Comparison of ENCODE assay signal across 18 cellular contexts in genomic region chr7:13144622-13145021, GRCh38.
A peak's percentile ranks its signal among the peaks of the same experiment; 100 is the strongest.
DNase-seq lines count a peak whose midpoint lies in the region; ATAC-seq and TF ChIP-seq lines count a peak whose summit lies in the region.
"Had no signal": no experiment of that assay in that cellular context is flagged by ENCODE, and none has a peak within 500 bp of the region (broad histone marks: within the 10 kb centered on the region; RNA-seq: fewer than 3 reads in every experiment).

No MANE protein-coding gene starts in this region.

- TF ChIP-seq RAD21 in IMR-90 (IDR thresholded peaks at IDR 0.05; ENCODE audit: low read length), result no peak

- H3K9ac ChIP-seq in IMR-90 (ENCODE audit: low read depth, low read length), result no peak overlapping the region

- H3K27ac Mint-ChIP-seq in activated CD4-positive, alpha-beta T cell treated with anti-CD3 and anti-CD28 coated beads for 36 hours, result no peak overlapping the region
- H3K27ac Mint-ChIP-seq: activated CD4-positive, alpha-beta memory T cell treated with anti-CD3 and anti-CD28 coated beads, Interleukin-2, amount 10 ng/mL, durations not matched to agents 7 days and 5 days; activated naive CD4-positive, alpha-beta T cell treated with anti-CD3 and anti-CD28 coated beads, Interleukin-2, amount 50 U/mL, for 72 hours had no signal

- H3K9me3 ChIP-seq in IMR-90 (ENCODE audit: control insufficient read depth, insufficient read depth, low read length), result no peaks in the 10 kb centered on the region
- H3K9me3 ChIP-seq in heart right ventricle, result no peaks in the 10 kb centered on the region
- H3K9me3 ChIP-seq: HAP-1, spleen, thyroid gland had no signal

- DNase-seq in IMR-90, result peak; percentile 81
- peak; percentile 50 for DNase-seq in astrocyte of the spinal cord (ENCODE audit: low read depth, low spot score)
- DNase-seq in heart right ventricle, result peak in 1 of 2 donors; percentile 18
- peak; percentile 51 for DNase-seq in skeletal muscle cell (ENCODE audit: low read depth)
- DNase-seq in activated CD8-positive, alpha-beta memory T cell treated with anti-CD3 and anti-CD28 coated beads, Interleukin-2, amount 50 U/mL, for 4 hours, result no peak
- DNase-seq in activated CD4-positive, alpha-beta T cell treated with anti-CD3 and anti-CD28 coated beads for 36 hours, result no peak
- no peak for DNase-seq in DMS153 (lab: John Stamatoyannopoulos, UW)
- DNase-seq: activated CD4-positive, alpha-beta memory T cell treated with anti-CD3 and anti-CD28 coated beads, Interleukin-2, amount 10 ng/mL, durations not matched to agents 7 days and 5 days; activated T-cell treated with anti-CD3 and anti-CD28 coated beads, Interleukin-2, amount 50 U/mL, for 48 hours; central memory CD4-positive, alpha-beta T cell; effector memory CD4-positive, alpha-beta T cell; NCI-H1436 treated with DMSO at 0.1 percent for 48 hours; spleen; T-helper 1 cell; thyroid gland had no signal

- no peak overlapping the region for H2BK15ac ChIP-seq in IMR-90 (ENCODE audit: low read depth, low read length)

- no peak overlapping the region for H4K91ac ChIP-seq in IMR-90 (ENCODE audit: insufficient read depth, low read depth, low read length)

- H4K8ac ChIP-seq in IMR-90 (ENCODE audit: low read depth in 2 of 2, low read length in 2 of 2), result no peak overlapping the region

- H3K56ac ChIP-seq in IMR-90 (ENCODE audit: extremely low read depth, insufficient read depth, low read length), result no peak overlapping the region; the same call in 1 of the 2 replicates

- no peak overlapping the region for H3K14ac ChIP-seq in IMR-90 (replicated peaks; ENCODE audit: low read depth, low read length)

- H3K4me3 Mint-ChIP-seq in activated CD4-positive, alpha-beta T cell treated with anti-CD3 and anti-CD28 coated beads for 36 hours, result no peak overlapping the region
- H3K4me3 Mint-ChIP-seq: activated CD4-positive, alpha-beta memory T cell treated with anti-CD3 and anti-CD28 coated beads, Interleukin-2, amount 10 ng/mL, durations not matched to agents 7 days and 5 days had no signal

- H2AFZ ChIP-seq in IMR-90 (replicated peaks; ENCODE audit: low read length, poor library complexity), result no peak overlapping the region

- no peak overlapping the region for H3K4me3 ChIP-seq in IMR-90 (ENCODE audit: insufficient read depth, low read depth, low read length)
- no peak overlapping the region for H3K4me3 ChIP-seq in astrocyte of the spinal cord (ENCODE audit: low read depth, low read length)
- no peak overlapping the region for H3K4me3 ChIP-seq in heart right ventricle
- no peak overlapping the region for H3K4me3 ChIP-seq in skeletal muscle cell (ENCODE audit: low read depth, low read length)
- H3K4me3 ChIP-seq: HAP-1, spleen, thyroid gland had no signal

- H2BK5ac ChIP-seq in IMR-90 (ENCODE audit: low read depth, low read length, poor library complexity, severe bottlenecking), result no peak overlapping the region

- no peaks in the 10 kb centered on the region for H3K4me1 ChIP-seq in IMR-90 (ENCODE audit: control insufficient read depth, insufficient read depth, low read length)
- H3K4me1 ChIP-seq in heart right ventricle, result peaks cover 0 to 4% (median 0%) of the 10 kb centered on the region in 9 donors
- H3K4me1 ChIP-seq: spleen, thyroid gland had no signal

- no peaks in the 10 kb centered on the region for H3K9me1 ChIP-seq in IMR-90 (ENCODE audit: insufficient read depth, low read length)

- H4K5ac ChIP-seq in IMR-90 (ENCODE audit: low read depth, low read length), result no peak overlapping the region

- H2BK120ac ChIP-seq in IMR-90 (ENCODE audit: low read depth, low read length), result no peak overlapping the region

- no peak for TF ChIP-seq CTCF in IMR-90 (conservative IDR thresholded peaks at IDR 0.05; ENCODE audit: low read depth, low read length)
- no peak for TF ChIP-seq CTCF in astrocyte of the spinal cord (IDR thresholded peaks at IDR 0.05; ENCODE audit: low read depth, low read length)
- no peak for TF ChIP-seq CTCF in heart right ventricle (IDR thresholded peaks at IDR 0.05)

- TF ChIP-seq POLR2A in IMR-90 (IDR thresholded peaks at IDR 0.05; ENCODE audit: low read depth, low read length), result no peak

- no peaks in the 10 kb centered on the region for H4K20me1 ChIP-seq in IMR-90 (ENCODE audit: insufficient read depth, low read length)

- H3K27ac ChIP-seq in IMR-90 (ENCODE audit: insufficient read depth, low read length) (no peak overlapping the region), heart right ventricle (no peak overlapping the region)
- H3K27ac ChIP-seq: spleen, thyroid gland, VCaP had no signal

- H3K36me3 ChIP-seq in IMR-90 (ENCODE audit: control insufficient read depth, insufficient read depth, low read length), result no peaks in the 10 kb centered on the region
- no peaks in the 10 kb centered on the region for H3K36me3 ChIP-seq in heart right ventricle
- H3K36me3 ChIP-seq: HAP-1, spleen, thyroid gland had no signal

- CTCF ChIA-PET in IMR-90 (lab: Yijun Ruan, JAX), result interaction anchor here (0.5 to 1.1 kb wide), 3 partner anchors 10 to 107 kb away, joined by 3 read pairs; no protein-coding TSS in a partner anchor
- CTCF ChIA-PET in activated CD4-positive, alpha-beta T cell treated with anti-CD3 and anti-CD28 coated beads for 36 hours (lab: Charles Lee), result interaction anchor here (1.2 kb wide), 1 partner anchor 14 kb away, joined by 3 read pairs; no protein-coding TSS in a partner anchor

- H3K4me1 Mint-ChIP-seq in activated CD4-positive, alpha-beta T cell treated with anti-CD3 and anti-CD28 coated beads for 36 hours, result no peaks in the 10 kb centered on the region
- H3K4me1 Mint-ChIP-seq: activated CD4-positive, alpha-beta memory T cell treated with anti-CD3 and anti-CD28 coated beads, Interleukin-2, amount 10 ng/mL, durations not matched to agents 7 days and 5 days had no signal

- no peaks in the 10 kb centered on the region for H3K9me3 Mint-ChIP-seq in activated CD4-positive, alpha-beta T cell treated with anti-CD3 and anti-CD28 coated beads for 36 hours (ENCODE audit: low read depth)
- H3K9me3 Mint-ChIP-seq: activated CD4-positive, alpha-beta memory T cell treated with anti-CD3 and anti-CD28 coated beads, Interleukin-2, amount 10 ng/mL, durations not matched to agents 7 days and 5 days; activated naive CD4-positive, alpha-beta T cell treated with anti-CD3 and anti-CD28 coated beads, Interleukin-2, amount 50 U/mL, for 72 hours had no signal

- H2AK5ac ChIP-seq in IMR-90 (ENCODE audit: low read depth, low read length), result no peak overlapping the region

- intact Hi-C loops in IMR-90 (cut with micrococcal nuclease), result no loop called here
- intact Hi-C loops in heart right ventricle (cut with DNase I), result no loop called here
- intact Hi-C loops in activated CD4-positive, alpha-beta T cell treated with anti-CD3 and anti-CD28 coated beads for 36 hours (cut with DNase I, micrococcal nuclease), result no loop called here

- no peaks in the 10 kb centered on the region for H3K79me1 ChIP-seq in IMR-90 (ENCODE audit: low read depth in 1 of 2, low read length in 2 of 2)

- BruUV-seq in IMR-90 (replicated peaks; lab: Mats Ljungman, UMichigan), result no TSS peak

- dilution Hi-C loops in IMR-90 (cut with HindIII; ENCODE audit: low sequenced_read_pairs, unreplicated experiment), result no loop called here

- H3K27me3 ChIP-seq in IMR-90 (ENCODE audit: control insufficient read depth, insufficient read depth, low read length) (no peaks in the 10 kb centered on the region), heart right ventricle (no peaks in the 10 kb centered on the region)
- H3K27me3 ChIP-seq: spleen, thyroid gland had no signal

- POLR2A ChIA-PET in IMR-90 (lab: Charles Lee; ENCODE audit: unreplicated experiment), result no interaction called here
- POLR2A ChIA-PET in activated CD4-positive, alpha-beta T cell treated with anti-CD3 and anti-CD28 coated beads for 36 hours (lab: Charles Lee), result no interaction called here

- no peak overlapping the region for H3K18ac ChIP-seq in IMR-90 (ENCODE audit: low read depth, low read length)

- H3K4ac ChIP-seq in IMR-90 (ENCODE audit: low read depth, low read length), result no peak overlapping the region

- in situ Hi-C loops in IMR-90 (cut with MboI; ENCODE audit: low sequenced_read_pairs) (no loop called here), astrocyte of the spinal cord (cut with HindIII; ENCODE audit: low sequenced_read_pairs) (no loop called here)

- no peaks in the 10 kb centered on the region for H3K27me3 Mint-ChIP-seq in activated CD4-positive, alpha-beta T cell treated with anti-CD3 and anti-CD28 coated beads for 36 hours

- H3K23ac ChIP-seq in IMR-90 (ENCODE audit: low read depth, low read length), result no peak overlapping the region

- H2AK9ac ChIP-seq in IMR-90 (replicated peaks; ENCODE audit: low read depth, low read length, poor library complexity), result no peak overlapping the region

- no CpG with 5 or more reads among the region's 4 CpGs for WGBS in IMR-90 (ENCODE audit: extremely low coverage in 2 of 2, insufficient read length in 1 of 2), 2 experiments
- 58 to 67% methylated on average over 4 of the region's 4 CpGs for WGBS in heart right ventricle, 2 donors

- H3K4me2 ChIP-seq in IMR-90 (ENCODE audit: low read depth, low read length), result no peak overlapping the region

- ATAC-seq in IMR-90 (ENCODE audit: low read depth), result peak; percentile 95
- ATAC-seq in heart right ventricle, result peak in 7 of 8 donors; percentile 33 to 75 (median 58)
- ATAC-seq in activated CD4-positive, alpha-beta T cell treated with anti-CD3 and anti-CD28 coated beads for 36 hours, result no peak
- ATAC-seq: activated naive CD4-positive, alpha-beta T cell treated with anti-CD3 and anti-CD28 coated beads, Interleukin-2, amount 50 U/mL, for 72 hours had no signal

- no peak overlapping the region for H2BK20ac ChIP-seq in IMR-90 (ENCODE audit: low read depth, low read length)

- H3K36me3 Mint-ChIP-seq in activated CD4-positive, alpha-beta T cell treated with anti-CD3 and anti-CD28 coated beads for 36 hours (ENCODE audit: low read depth), result no peaks in the 10 kb centered on the region
- H3K36me3 Mint-ChIP-seq: activated naive CD4-positive, alpha-beta T cell treated with anti-CD3 and anti-CD28 coated beads, Interleukin-2, amount 50 U/mL, for 72 hours had no signal

TF ChIP-seq in IMR-90, 13 proteins besides CTCF, POLR2A, EP300 and RAD21 (continues in another document):
- TF ChIP-seq CEBPB (IDR thresholded peaks at IDR 0.05; ENCODE audit: low read depth, low read length) (no peak), RCOR1 (IDR thresholded peaks at IDR 0.05; ENCODE audit: insufficient replicate concordance, low read length) (no peak), MXI1 (IDR thresholded peaks at IDR 0.05; ENCODE audit: borderline replicate concordance, low read depth, low read length) (no peak)
- TF ChIP-seq, protein P1, sequence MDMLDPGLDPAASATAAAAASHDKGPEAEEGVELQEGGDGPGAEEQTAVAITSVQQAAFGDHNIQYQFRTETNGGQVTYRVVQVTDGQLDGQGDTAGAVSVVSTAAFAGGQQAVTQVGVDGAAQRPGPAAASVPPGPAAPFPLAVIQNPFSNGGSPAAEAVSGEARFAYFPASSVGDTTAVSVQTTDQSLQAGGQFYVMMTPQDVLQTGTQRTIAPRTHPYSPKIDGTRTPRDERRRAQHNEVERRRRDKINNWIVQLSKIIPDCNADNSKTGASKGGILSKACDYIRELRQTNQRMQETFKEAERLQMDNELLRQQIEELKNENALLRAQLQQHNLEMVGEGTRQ (IDR thresholded peaks at IDR 0.05; ENCODE audit: low read depth, low read length), result no peak

Comparison
In these comparisons a context has a peak if more than half of its experiments do, and no peak if none do; other contexts are left out.
1. DNase-seq: peak in IMR-90 (single experiment), astrocyte of the spinal cord (single experiment) and skeletal muscle cell (single experiment); none in activated CD8-positive, alpha-beta memory T cell treated with anti-CD3 and anti-CD28 coated beads, Interleukin-2, amount 50 U/mL, for 4 hours (single experiment), activated CD4-positive, alpha-beta T cell treated with anti-CD3 and anti-CD28 coated beads for 36 hours (single experiment) and DMS153 (single experiment).